In genomic region chr3:143567823-143568222, GRCh38 we compare ENCODE assay signal across 15 cellular contexts.
"Had no signal": no experiment of that assay in that cellular context is flagged by ENCODE, and none has a peak within 500 bp of the region (broad histone marks: within the 10 kb centered on the region; RNA-seq: fewer than 3 reads in every experiment).

No MANE protein-coding gene starts in this region.

- DNase-seq: activated CD4-positive, alpha-beta T cell treated with anti-CD3 and anti-CD28 coated beads for 1 hour; activated gamma-delta T cell treated with Interleukin-2 at 50 U/mL for 16 hours; adrenal gland; brain microvascular endothelial cell; lower lobe of right lung; right lobe of liver; stimulated activated CD4-positive, alpha-beta T cell treated with anti-CD3 and anti-CD28 coated beads, Interleukin-4, amount 100 ng/mL, for 24 hours; T-helper 2 cell; upper lobe of right lung; WERI-Rb-1 had no signal

- H3K4me1 ChIP-seq: adrenal gland, right lobe of liver had no signal

- H3K9me3 Mint-ChIP-seq: activated naive CD4-positive, alpha-beta T cell treated with anti-CD3 and anti-CD28 coated beads, Interleukin-2, amount 50 U/mL, for 72 hours; activated T-helper 1 cell treated with anti-CD3 and anti-CD28 coated beads, Interleukin-12 subunit alpha, Interleukin-12 subunit beta, Interleukin-2, Interleukin-4 antibody, amounts not matched to agents 30 ng/mL and 10 ng/mL and 1 ng/mL, durations not matched to agents 14 hours and 24 hours and 36 hours; mesothelial cell of epicardium; stimulated activated effector memory CD8-positive, alpha-beta T cell treated with anti-CD3 and anti-CD28 coated beads, Interleukin-12 subunit alpha, Interleukin-12 subunit beta, amount 100 ng/mL, for 72 hours had no signal

- H3K27me3 ChIP-seq: adrenal gland, brain microvascular endothelial cell, right lobe of liver, upper lobe of right lung had no signal

- ATAC-seq: activated naive CD4-positive, alpha-beta T cell treated with anti-CD3 and anti-CD28 coated beads, Interleukin-2, amount 50 U/mL, for 72 hours; lower lobe of right lung; right lobe of liver; stimulated activated effector memory CD8-positive, alpha-beta T cell treated with anti-CD3 and anti-CD28 coated beads, Interleukin-12 subunit alpha, Interleukin-12 subunit beta, amount 100 ng/mL, for 72 hours; upper lobe of right lung had no signal

- H3K4me3 Mint-ChIP-seq: activated T-helper 1 cell treated with anti-CD3 and anti-CD28 coated beads, Interleukin-12 subunit alpha, Interleukin-12 subunit beta, Interleukin-2, Interleukin-4 antibody, amounts not matched to agents 30 ng/mL and 10 ng/mL and 1 ng/mL, durations not matched to agents 14 hours and 24 hours and 36 hours; mesothelial cell of epicardium; stimulated activated effector memory CD8-positive, alpha-beta T cell treated with anti-CD3 and anti-CD28 coated beads, Interleukin-12 subunit alpha, Interleukin-12 subunit beta, amount 100 ng/mL, for 72 hours had no signal

- H3K4me1 Mint-ChIP-seq: mesothelial cell of epicardium; stimulated activated effector memory CD8-positive, alpha-beta T cell treated with anti-CD3 and anti-CD28 coated beads, Interleukin-12 subunit alpha, Interleukin-12 subunit beta, amount 100 ng/mL, for 72 hours had no signal

- H3K9me3 ChIP-seq: adrenal gland, lower lobe of right lung, right lobe of liver, upper lobe of right lung had no signal

- H3K27ac ChIP-seq: adrenal gland, brain microvascular endothelial cell, coronary artery, lower lobe of right lung, right lobe of liver, upper lobe of right lung, WERI-Rb-1 had no signal

- H3K27ac Mint-ChIP-seq: activated naive CD4-positive, alpha-beta T cell treated with anti-CD3 and anti-CD28 coated beads, Interleukin-2, amount 50 U/mL, for 72 hours; activated T-helper 1 cell treated with anti-CD3 and anti-CD28 coated beads, Interleukin-12 subunit alpha, Interleukin-12 subunit beta, Interleukin-2, Interleukin-4 antibody, amounts not matched to agents 30 ng/mL and 10 ng/mL and 1 ng/mL, durations not matched to agents 14 hours and 24 hours and 36 hours; mesothelial cell of epicardium; stimulated activated effector memory CD8-positive, alpha-beta T cell treated with anti-CD3 and anti-CD28 coated beads, Interleukin-12 subunit alpha, Interleukin-12 subunit beta, amount 100 ng/mL, for 72 hours had no signal

- H3K4me3 ChIP-seq: adrenal gland, coronary artery, lower lobe of right lung, right lobe of liver, upper lobe of right lung had no signal

- H3K36me3 Mint-ChIP-seq: activated naive CD4-positive, alpha-beta T cell treated with anti-CD3 and anti-CD28 coated beads, Interleukin-2, amount 50 U/mL, for 72 hours; mesothelial cell of epicardium; stimulated activated effector memory CD8-positive, alpha-beta T cell treated with anti-CD3 and anti-CD28 coated beads, Interleukin-12 subunit alpha, Interleukin-12 subunit beta, amount 100 ng/mL, for 72 hours had no signal

- H3K36me3 ChIP-seq: adrenal gland, brain microvascular endothelial cell, lower lobe of right lung, right lobe of liver, upper lobe of right lung, WERI-Rb-1 had no signal
